1 cellular context compared by ENCODE assay signal in genomic region chr9:6412572-6413364, GRCh38.
TF ChIP-seq lines count a peak whose summit lies in the region.

A gene with protein sequence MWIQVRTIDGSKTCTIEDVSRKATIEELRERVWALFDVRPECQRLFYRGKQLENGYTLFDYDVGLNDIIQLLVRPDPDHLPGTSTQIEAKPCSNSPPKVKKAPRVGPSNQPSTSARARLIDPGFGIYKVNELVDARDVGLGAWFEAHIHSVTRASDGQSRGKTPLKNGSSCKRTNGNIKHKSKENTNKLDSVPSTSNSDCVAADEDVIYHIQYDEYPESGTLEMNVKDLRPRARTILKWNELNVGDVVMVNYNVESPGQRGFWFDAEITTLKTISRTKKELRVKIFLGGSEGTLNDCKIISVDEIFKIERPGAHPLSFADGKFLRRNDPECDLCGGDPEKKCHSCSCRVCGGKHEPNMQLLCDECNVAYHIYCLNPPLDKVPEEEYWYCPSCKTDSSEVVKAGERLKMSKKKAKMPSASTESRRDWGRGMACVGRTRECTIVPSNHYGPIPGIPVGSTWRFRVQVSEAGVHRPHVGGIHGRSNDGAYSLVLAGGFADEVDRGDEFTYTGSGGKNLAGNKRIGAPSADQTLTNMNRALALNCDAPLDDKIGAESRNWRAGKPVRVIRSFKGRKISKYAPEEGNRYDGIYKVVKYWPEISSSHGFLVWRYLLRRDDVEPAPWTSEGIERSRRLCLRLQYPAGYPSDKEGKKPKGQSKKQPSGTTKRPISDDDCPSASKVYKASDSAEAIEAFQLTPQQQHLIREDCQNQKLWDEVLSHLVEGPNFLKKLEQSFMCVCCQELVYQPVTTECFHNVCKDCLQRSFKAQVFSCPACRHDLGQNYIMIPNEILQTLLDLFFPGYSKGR (plus strand): TSS chr9:6413199. CDS start chr9:6413491, 292 bp downstream.

TF ChIP-seq in WTC11, 78 proteins besides CTCF, POLR2A, EP300 and RAD21 (continued from another document and continues in another):
- TF ChIP-seq, protein P1, sequence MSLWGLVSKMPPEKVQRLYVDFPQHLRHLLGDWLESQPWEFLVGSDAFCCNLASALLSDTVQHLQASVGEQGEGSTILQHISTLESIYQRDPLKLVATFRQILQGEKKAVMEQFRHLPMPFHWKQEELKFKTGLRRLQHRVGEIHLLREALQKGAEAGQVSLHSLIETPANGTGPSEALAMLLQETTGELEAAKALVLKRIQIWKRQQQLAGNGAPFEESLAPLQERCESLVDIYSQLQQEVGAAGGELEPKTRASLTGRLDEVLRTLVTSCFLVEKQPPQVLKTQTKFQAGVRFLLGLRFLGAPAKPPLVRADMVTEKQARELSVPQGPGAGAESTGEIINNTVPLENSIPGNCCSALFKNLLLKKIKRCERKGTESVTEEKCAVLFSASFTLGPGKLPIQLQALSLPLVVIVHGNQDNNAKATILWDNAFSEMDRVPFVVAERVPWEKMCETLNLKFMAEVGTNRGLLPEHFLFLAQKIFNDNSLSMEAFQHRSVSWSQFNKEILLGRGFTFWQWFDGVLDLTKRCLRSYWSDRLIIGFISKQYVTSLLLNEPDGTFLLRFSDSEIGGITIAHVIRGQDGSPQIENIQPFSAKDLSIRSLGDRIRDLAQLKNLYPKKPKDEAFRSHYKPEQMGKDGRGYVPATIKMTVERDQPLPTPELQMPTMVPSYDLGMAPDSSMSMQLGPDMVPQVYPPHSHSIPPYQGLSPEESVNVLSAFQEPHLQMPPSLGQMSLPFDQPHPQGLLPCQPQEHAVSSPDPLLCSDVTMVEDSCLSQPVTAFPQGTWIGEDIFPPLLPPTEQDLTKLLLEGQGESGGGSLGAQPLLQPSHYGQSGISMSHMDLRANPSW (CRISPR knock-in tag; conservative IDR thresholded peaks at IDR 0.05; ENCODE audit: low read depth): no peak
- TF ChIP-seq SMAD4 (CRISPR knock-in tag; IDR thresholded peaks at IDR 0.05): 0 out of 2 replicates have a peak, but pooled peaks have one; percentile 54
- TF ChIP-seq, protein P2, sequence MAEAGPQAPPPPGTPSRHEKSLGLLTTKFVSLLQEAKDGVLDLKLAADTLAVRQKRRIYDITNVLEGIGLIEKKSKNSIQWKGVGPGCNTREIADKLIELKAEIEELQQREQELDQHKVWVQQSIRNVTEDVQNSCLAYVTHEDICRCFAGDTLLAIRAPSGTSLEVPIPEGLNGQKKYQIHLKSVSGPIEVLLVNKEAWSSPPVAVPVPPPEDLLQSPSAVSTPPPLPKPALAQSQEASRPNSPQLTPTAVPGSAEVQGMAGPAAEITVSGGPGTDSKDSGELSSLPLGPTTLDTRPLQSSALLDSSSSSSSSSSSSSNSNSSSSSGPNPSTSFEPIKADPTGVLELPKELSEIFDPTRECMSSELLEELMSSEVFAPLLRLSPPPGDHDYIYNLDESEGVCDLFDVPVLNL (CRISPR knock-in tag; IDR thresholded peaks at IDR 0.05; ENCODE audit: borderline replicate concordance, low read depth): 0 out of 2 replicates have a peak, but pooled peaks have one; percentile 52
- no peak for TF ChIP-seq ZNF512 (CRISPR knock-in tag; IDR thresholded peaks at IDR 0.05; ENCODE audit: borderline replicate concordance)
- 0 out of 2 replicates have a peak, but pooled peaks have one; percentile 57 for TF ChIP-seq E2F1 (CRISPR knock-in tag; IDR thresholded peaks at IDR 0.05)
- no peak for TF ChIP-seq ATF3 (CRISPR knock-in tag; conservative IDR thresholded peaks at IDR 0.05)
- TF ChIP-seq MYBL2 (CRISPR knock-in tag; IDR thresholded peaks at IDR 0.05): 0 out of 2 replicates have a peak, but pooled peaks have one; percentile 32
- TF ChIP-seq ZNF232 (CRISPR knock-in tag; IDR thresholded peaks at IDR 0.05): no peak
- peak; percentile 34; the same call in 1 of the 2 replicates for TF ChIP-seq USF2 (CRISPR knock-in tag; IDR thresholded peaks at IDR 0.05)
- TF ChIP-seq SMAD3 (CRISPR knock-in tag; IDR thresholded peaks at IDR 0.05; ENCODE audit: borderline replicate concordance): peak; percentile 61; the same call in 1 of the 2 replicates
- TF ChIP-seq FOXK1 (CRISPR knock-in tag; IDR thresholded peaks at IDR 0.05): peak; percentile 91
- TF ChIP-seq, protein P3, sequence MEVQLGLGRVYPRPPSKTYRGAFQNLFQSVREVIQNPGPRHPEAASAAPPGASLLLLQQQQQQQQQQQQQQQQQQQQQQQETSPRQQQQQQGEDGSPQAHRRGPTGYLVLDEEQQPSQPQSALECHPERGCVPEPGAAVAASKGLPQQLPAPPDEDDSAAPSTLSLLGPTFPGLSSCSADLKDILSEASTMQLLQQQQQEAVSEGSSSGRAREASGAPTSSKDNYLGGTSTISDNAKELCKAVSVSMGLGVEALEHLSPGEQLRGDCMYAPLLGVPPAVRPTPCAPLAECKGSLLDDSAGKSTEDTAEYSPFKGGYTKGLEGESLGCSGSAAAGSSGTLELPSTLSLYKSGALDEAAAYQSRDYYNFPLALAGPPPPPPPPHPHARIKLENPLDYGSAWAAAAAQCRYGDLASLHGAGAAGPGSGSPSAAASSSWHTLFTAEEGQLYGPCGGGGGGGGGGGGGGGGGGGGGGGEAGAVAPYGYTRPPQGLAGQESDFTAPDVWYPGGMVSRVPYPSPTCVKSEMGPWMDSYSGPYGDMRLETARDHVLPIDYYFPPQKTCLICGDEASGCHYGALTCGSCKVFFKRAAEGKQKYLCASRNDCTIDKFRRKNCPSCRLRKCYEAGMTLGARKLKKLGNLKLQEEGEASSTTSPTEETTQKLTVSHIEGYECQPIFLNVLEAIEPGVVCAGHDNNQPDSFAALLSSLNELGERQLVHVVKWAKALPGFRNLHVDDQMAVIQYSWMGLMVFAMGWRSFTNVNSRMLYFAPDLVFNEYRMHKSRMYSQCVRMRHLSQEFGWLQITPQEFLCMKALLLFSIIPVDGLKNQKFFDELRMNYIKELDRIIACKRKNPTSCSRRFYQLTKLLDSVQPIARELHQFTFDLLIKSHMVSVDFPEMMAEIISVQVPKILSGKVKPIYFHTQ (CRISPR knock-in tag; IDR thresholded peaks at IDR 0.05): no peak
- TF ChIP-seq, protein P4, sequence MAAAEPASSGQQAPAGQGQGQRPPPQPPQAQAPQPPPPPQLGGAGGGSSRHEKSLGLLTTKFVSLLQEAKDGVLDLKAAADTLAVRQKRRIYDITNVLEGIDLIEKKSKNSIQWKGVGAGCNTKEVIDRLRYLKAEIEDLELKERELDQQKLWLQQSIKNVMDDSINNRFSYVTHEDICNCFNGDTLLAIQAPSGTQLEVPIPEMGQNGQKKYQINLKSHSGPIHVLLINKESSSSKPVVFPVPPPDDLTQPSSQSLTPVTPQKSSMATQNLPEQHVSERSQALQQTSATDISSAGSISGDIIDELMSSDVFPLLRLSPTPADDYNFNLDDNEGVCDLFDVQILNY (CRISPR knock-in tag; IDR thresholded peaks at IDR 0.05): peak; percentile 69; the same call in 1 of the 2 replicates
- TF ChIP-seq, protein P5, sequence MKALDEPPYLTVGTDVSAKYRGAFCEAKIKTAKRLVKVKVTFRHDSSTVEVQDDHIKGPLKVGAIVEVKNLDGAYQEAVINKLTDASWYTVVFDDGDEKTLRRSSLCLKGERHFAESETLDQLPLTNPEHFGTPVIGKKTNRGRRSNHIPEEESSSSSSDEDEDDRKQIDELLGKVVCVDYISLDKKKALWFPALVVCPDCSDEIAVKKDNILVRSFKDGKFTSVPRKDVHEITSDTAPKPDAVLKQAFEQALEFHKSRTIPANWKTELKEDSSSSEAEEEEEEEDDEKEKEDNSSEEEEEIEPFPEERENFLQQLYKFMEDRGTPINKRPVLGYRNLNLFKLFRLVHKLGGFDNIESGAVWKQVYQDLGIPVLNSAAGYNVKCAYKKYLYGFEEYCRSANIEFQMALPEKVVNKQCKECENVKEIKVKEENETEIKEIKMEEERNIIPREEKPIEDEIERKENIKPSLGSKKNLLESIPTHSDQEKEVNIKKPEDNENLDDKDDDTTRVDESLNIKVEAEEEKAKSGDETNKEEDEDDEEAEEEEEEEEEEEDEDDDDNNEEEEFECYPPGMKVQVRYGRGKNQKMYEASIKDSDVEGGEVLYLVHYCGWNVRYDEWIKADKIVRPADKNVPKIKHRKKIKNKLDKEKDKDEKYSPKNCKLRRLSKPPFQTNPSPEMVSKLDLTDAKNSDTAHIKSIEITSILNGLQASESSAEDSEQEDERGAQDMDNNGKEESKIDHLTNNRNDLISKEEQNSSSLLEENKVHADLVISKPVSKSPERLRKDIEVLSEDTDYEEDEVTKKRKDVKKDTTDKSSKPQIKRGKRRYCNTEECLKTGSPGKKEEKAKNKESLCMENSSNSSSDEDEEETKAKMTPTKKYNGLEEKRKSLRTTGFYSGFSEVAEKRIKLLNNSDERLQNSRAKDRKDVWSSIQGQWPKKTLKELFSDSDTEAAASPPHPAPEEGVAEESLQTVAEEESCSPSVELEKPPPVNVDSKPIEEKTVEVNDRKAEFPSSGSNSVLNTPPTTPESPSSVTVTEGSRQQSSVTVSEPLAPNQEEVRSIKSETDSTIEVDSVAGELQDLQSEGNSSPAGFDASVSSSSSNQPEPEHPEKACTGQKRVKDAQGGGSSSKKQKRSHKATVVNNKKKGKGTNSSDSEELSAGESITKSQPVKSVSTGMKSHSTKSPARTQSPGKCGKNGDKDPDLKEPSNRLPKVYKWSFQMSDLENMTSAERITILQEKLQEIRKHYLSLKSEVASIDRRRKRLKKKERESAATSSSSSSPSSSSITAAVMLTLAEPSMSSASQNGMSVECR (CRISPR knock-in tag; IDR thresholded peaks at IDR 0.05; ENCODE audit: borderline replicate concordance): peak; percentile 33; the same call in 1 of the 2 replicates
- peak; percentile 55; the same call in 1 of the 2 replicates for TF ChIP-seq ESRRA (CRISPR knock-in tag; IDR thresholded peaks at IDR 0.05; ENCODE audit: borderline replicate concordance)
- TF ChIP-seq, protein P6, sequence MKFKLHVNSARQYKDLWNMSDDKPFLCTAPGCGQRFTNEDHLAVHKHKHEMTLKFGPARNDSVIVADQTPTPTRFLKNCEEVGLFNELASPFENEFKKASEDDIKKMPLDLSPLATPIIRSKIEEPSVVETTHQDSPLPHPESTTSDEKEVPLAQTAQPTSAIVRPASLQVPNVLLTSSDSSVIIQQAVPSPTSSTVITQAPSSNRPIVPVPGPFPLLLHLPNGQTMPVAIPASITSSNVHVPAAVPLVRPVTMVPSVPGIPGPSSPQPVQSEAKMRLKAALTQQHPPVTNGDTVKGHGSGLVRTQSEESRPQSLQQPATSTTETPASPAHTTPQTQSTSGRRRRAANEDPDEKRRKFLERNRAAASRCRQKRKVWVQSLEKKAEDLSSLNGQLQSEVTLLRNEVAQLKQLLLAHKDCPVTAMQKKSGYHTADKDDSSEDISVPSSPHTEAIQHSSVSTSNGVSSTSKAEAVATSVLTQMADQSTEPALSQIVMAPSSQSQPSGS (CRISPR knock-in tag; IDR thresholded peaks at IDR 0.05; ENCODE audit: borderline replicate concordance, low read depth): no peak
- TF ChIP-seq NR1H2 (CRISPR knock-in tag; IDR thresholded peaks at IDR 0.05): no peak
- TF ChIP-seq ZNF423 (CRISPR knock-in tag; IDR thresholded peaks at IDR 0.05): no peak
- no peak for TF ChIP-seq ZMAT4 (CRISPR knock-in tag; IDR thresholded peaks at IDR 0.05)
- TF ChIP-seq FOXP1 (CRISPR knock-in tag; IDR thresholded peaks at IDR 0.05; ENCODE audit: borderline replicate concordance): no peak; the same call in 1 of the 2 replicates
- TF ChIP-seq HMGXB4 (CRISPR knock-in tag; IDR thresholded peaks at IDR 0.05): peak; percentile 51; the same call in 1 of the 2 replicates
- no peak; the same call in 1 of the 2 replicates for TF ChIP-seq KAT7 (CRISPR knock-in tag; IDR thresholded peaks at IDR 0.05; ENCODE audit: borderline replicate concordance)
- TF ChIP-seq CREB1 (CRISPR knock-in tag; IDR thresholded peaks at IDR 0.05): peak; percentile 48; the same call in 1 of the 2 replicates
